In genomic region chr1:21586926-21587601, GRCh38 we compare ENCODE assay signal across 10 cellular contexts.
DNase-seq lines count a peak whose midpoint lies in the region; ATAC-seq and TF ChIP-seq lines count a peak whose summit lies in the region.
"Had no signal": no experiment of that assay in that cellular context is flagged by ENCODE, and none has a peak within 500 bp of the region (broad histone marks: within the 10 kb centered on the region; RNA-seq: fewer than 3 reads in every experiment).

No MANE protein-coding gene starts in this region.

- no peaks in the 10 kb centered on the region for H3K9me3 Mint-ChIP-seq in endothelial cell (ENCODE audit: unreplicated experiment)

- H3K4me3 Mint-ChIP-seq in endothelial cell (ENCODE audit: unreplicated experiment): no peak overlapping the region

- peak; percentile 72 for ATAC-seq in omental fat pad (ENCODE audit: low FRiP score)
- no peak for ATAC-seq in HG02970 (IDR thresholded peaks at IDR 0.05; ENCODE audit: low FRiP score, unreplicated experiment)
- no peak for ATAC-seq in HG03095 (IDR thresholded peaks at IDR 0.05; ENCODE audit: unreplicated experiment)
- ATAC-seq: GM12878 had no signal

- TF ChIP-seq CTCF in omental fat pad (IDR thresholded peaks at IDR 0.05) (no peak), endothelial cell (IDR thresholded peaks at IDR 0.05; ENCODE audit: unreplicated experiment) (no peak)

- peaks cover 7% of the 10 kb centered on the region for H3K4me1 Mint-ChIP-seq in endothelial cell (ENCODE audit: unreplicated experiment)

- no peaks in the 10 kb centered on the region for H3K36me3 Mint-ChIP-seq in endothelial cell (ENCODE audit: low read depth, unreplicated experiment)

- peaks cover 6% of the 10 kb centered on the region for H3K27me3 Mint-ChIP-seq in endothelial cell (ENCODE audit: unreplicated experiment)

- DNase-seq in DMS53 treated with DMSO at 0.1 percent for 48 hours (lab: John Stamatoyannopoulos, UW; ENCODE audit: unreplicated experiment) (peak; percentile 57), RKO (ENCODE audit: low spot score) (peak; percentile 83), fibroblast of the conjunctiva (ENCODE audit: low read depth) (peak; percentile 49), omental fat pad (ENCODE audit: low spot score) (peak; percentile 56), endothelial cell (ENCODE audit: low spot score) (no peak), NCI-H2227 (lab: John Stamatoyannopoulos, UW; ENCODE audit: unreplicated experiment) (no peak)
- DNase-seq: activated T-cell treated with anti-CD3 and anti-CD28 coated beads, Interleukin-2, amount 50 U/mL, for 1 hour had no signal

- H3K27ac Mint-ChIP-seq in endothelial cell (ENCODE audit: unreplicated experiment): no peak overlapping the region

Comparison
In these comparisons a context has a peak if more than half of its experiments do, and no peak if none do; other contexts are left out.
1. DNase-seq: peak in DMS53 treated with DMSO at 0.1 percent for 48 hours (single experiment), RKO (single experiment), fibroblast of the conjunctiva (single experiment) and omental fat pad (single experiment); none in endothelial cell (single experiment) and NCI-H2227 (single experiment).